8 cellular contexts compared by ENCODE assay signal in the genomic region with DNA sequence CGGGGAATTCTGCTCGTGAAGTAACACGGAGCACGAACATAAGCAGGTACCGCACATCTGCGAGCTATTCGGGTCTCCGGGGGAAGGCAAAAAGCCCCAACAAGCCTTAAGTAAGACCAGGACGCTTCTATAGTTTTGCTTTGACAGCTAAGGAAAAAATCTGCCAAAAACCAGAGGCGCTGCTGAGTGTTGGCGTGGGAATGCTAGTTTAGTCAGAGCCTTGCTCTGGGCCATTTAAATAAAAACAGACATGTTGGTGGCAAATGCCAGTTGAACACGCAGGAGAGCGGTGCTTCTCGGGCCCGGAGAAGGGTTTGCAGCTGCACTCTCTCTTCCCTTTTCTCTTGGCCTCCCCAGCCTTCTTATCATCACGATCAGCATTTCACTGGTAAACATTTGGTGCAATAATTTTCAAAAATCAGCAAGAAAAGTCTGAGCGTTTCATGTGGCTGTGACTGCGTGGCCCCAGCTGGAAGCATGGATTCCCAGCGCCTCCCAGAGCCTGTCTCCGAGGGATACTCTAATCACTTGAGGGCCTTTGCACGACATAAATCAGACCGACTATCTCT. TPM values are rescaled to one million over a fixed set of nuclear protein-coding genes. Genes with fewer than 3 reads are reported as not detected.
DNase-seq lines count a peak whose midpoint lies in the region; ATAC-seq and TF ChIP-seq lines count a peak whose summit lies in the region.

No MANE protein-coding gene starts in this region.

- no peaks in the 10 kb centered on the region for H3K79me2 ChIP-seq in osteoblast (ENCODE audit: insufficient read depth, low read length)

- peak overlapping the region; percentile 61 for H3K27ac ChIP-seq in CD8-positive, alpha-beta memory T cell (ENCODE audit: low read depth, low read length)
- H3K27ac ChIP-seq in dorsolateral prefrontal cortex, result peak overlapping the region in 47 of 59 donors; percentile 1 to 80 (median 55)
- peak overlapping the region; percentile 80 for H3K27ac ChIP-seq in osteoblast (ENCODE audit: low read depth, low read length)

- CTCF ChIA-PET in CD8-positive, alpha-beta memory T cell (lab: Charles Lee), result interaction anchor here (1.2 to 2.8 kb wide), 2 partner anchors 14 to 64 kb away, joined by 3 to 6 read pairs; no protein-coding TSS in a partner anchor

- intact Hi-C loops in dorsolateral prefrontal cortex (cut with DNase I), result no loop called here

- no peaks in the 10 kb centered on the region for H3K36me3 Mint-ChIP-seq in CD8-positive, alpha-beta memory T cell

- H4K20me1 ChIP-seq in osteoblast (ENCODE audit: insufficient read depth, low read length), result no peaks in the 10 kb centered on the region

- no peak overlapping the region for H3K4me3 ChIP-seq in CD8-positive, alpha-beta memory T cell (ENCODE audit: low read length)
- no peak overlapping the region for H3K4me3 ChIP-seq in NB4 (ENCODE audit: low read depth, low read length)
- no peak overlapping the region for H3K4me3 ChIP-seq in dorsolateral prefrontal cortex
- H3K4me3 ChIP-seq in osteoblast (ENCODE audit: insufficient read depth, low read length), result peak overlapping the region; percentile 31

- no peaks in the 10 kb centered on the region for H3K27me3 ChIP-seq in CD8-positive, alpha-beta memory T cell (ENCODE audit: insufficient read depth, low read length, poor library complexity, severe bottlenecking)
- H3K27me3 ChIP-seq in dorsolateral prefrontal cortex (no peaks in the 10 kb centered on the region), osteoblast (ENCODE audit: insufficient read depth, low read length) (no peaks in the 10 kb centered on the region)

- no peak for DNase-seq in CD8-positive, alpha-beta memory T cell
- DNase-seq in NB4 (ENCODE audit: low read depth) (peak; percentile 80), dorsolateral prefrontal cortex (peak in 1 of 10 donors; percentile 47), osteoblast (ENCODE audit: insufficient read length, low spot score, missing footprints) (peak; percentile 98), NCI-H226 (no peak), pons (ENCODE audit: low spot score) (no peak), 8988T (no peak)

- ATAC-seq in GM18505 (IDR thresholded peaks at IDR 0.05; ENCODE audit: unreplicated experiment), result no peak

- H3K36me3 ChIP-seq in CD8-positive, alpha-beta memory T cell (ENCODE audit: insufficient read depth, low read length), result no peaks in the 10 kb centered on the region
- H3K36me3 ChIP-seq in osteoblast (ENCODE audit: insufficient read depth, low read length), result no peaks in the 10 kb centered on the region

- peak overlapping the region; percentile 79 for H3K4me2 ChIP-seq in osteoblast (ENCODE audit: insufficient read depth, low read length)

- peaks cover 1 to 11% (median 6%) of the 10 kb centered on the region in 3 donors for H3K4me1 Mint-ChIP-seq in CD8-positive, alpha-beta memory T cell

- peaks cover 14% of the 10 kb centered on the region for H3K4me1 ChIP-seq in CD8-positive, alpha-beta memory T cell (ENCODE audit: insufficient read depth, low read length)
- H3K4me1 ChIP-seq in osteoblast (ENCODE audit: insufficient read depth, low read length), result peaks cover 22% of the 10 kb centered on the region

- H3K9me3 Mint-ChIP-seq in CD8-positive, alpha-beta memory T cell, result no peaks in the 10 kb centered on the region

- H3K27ac Mint-ChIP-seq in CD8-positive, alpha-beta memory T cell, result peak overlapping the region in 1 of 8 donors; percentile 31

- H3K4me3 Mint-ChIP-seq in CD8-positive, alpha-beta memory T cell, result no peak overlapping the region

- TF ChIP-seq POLR2A in NB4 (IDR thresholded peaks at IDR 0.05; ENCODE audit: extremely low read depth, insufficient read length) (no peak), GM18505 (IDR thresholded peaks at IDR 0.05; ENCODE audit: borderline replicate concordance, extremely low read depth, insufficient read depth, insufficient read length) (no peak)

- H2AFZ ChIP-seq in osteoblast (ENCODE audit: low read length), result no peak overlapping the region

- peaks cover 0 to 3% of the 10 kb centered on the region in 2 donors for H3K27me3 Mint-ChIP-seq in CD8-positive, alpha-beta memory T cell

- no peaks in the 10 kb centered on the region for H3K9me3 ChIP-seq in CD8-positive, alpha-beta memory T cell (ENCODE audit: low read length)
- H3K9me3 ChIP-seq in osteoblast (ENCODE audit: low read depth, low read length), result no peaks in the 10 kb centered on the region

- TF ChIP-seq CTCF in NB4 (IDR thresholded peaks at IDR 0.05; ENCODE audit: low read depth, low read length), result no peak
- TF ChIP-seq CTCF in dorsolateral prefrontal cortex (IDR thresholded peaks at IDR 0.05 in 54 of 56, conservative IDR thresholded peaks at IDR 0.05 in 2 of 56; ENCODE audit: low read depth in 1 of 56, partially characterized antibody in 56 of 56), result peak in 2 of 56 donors; percentile 21 to 47
- TF ChIP-seq CTCF in osteoblast (IDR thresholded peaks at IDR 0.05; ENCODE audit: extremely low read depth, low read depth, low read length), result no peak

- POLR2A ChIA-PET in CD8-positive, alpha-beta memory T cell (lab: Charles Lee), result no interaction called here

RNA-seq across cellular contexts. Expression of gene NOTCH1, which starts 6.4 kb away (rescaled TPM):
- 10 to 100 TPM; 70.0 to 79.5 TPM for total RNA-seq in CD8-positive, alpha-beta memory T cell
- 5.1 TPM for polyA plus RNA-seq in CD8-positive, alpha-beta memory T cell
- total RNA-seq in dorsolateral prefrontal cortex (10 to 100 TPM; 24.0 to 92.1 (median 38.8) TPM), osteoblast (10.5 and 14.4 TPM in 2 replicates)

Comparison
In these comparisons a context has a peak if more than half of its experiments do, and no peak if none do; other contexts are left out.
1. DNase-seq: peak in NB4 (single experiment) and osteoblast (single experiment); none in CD8-positive, alpha-beta memory T cell (0 of 5), NCI-H226 (single experiment), pons (single experiment) and 8988T (single experiment).
2. Peak in every context shown above with its lines, with median percentiles within 50 percentile points of each other: H3K27ac ChIP-seq.